8 cellular contexts compared by ENCODE assay signal in the genomic region with DNA sequence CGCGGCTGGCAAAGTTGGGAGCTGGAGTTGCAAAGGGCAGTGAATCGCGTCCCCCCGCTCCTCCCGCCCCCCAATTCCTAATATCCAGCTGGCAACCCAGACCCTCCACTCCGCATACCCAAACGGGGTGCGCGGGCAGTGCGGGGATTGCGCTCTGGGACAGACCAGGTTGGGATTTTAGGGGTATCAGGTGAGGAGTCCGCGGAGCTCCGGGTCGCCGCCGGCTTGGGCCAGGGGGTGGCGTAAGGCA. TPM values are rescaled to one million over a fixed set of nuclear protein-coding genes. Genes with fewer than 3 reads are reported as not detected.
DNase-seq lines count a peak whose midpoint lies in the region; ATAC-seq and TF ChIP-seq lines count a peak whose summit lies in the region.

No MANE protein-coding gene starts in this region.

- 0 to 2% (median 0%) methylated on average over 16 to 19 of the region's 19 CpGs for WGBS in psoas muscle, 3 donors

- ATAC-seq in psoas muscle = no peak

- intact Hi-C loops in psoas muscle (cut with DNase I) = no loop called here

- DNase-seq in GM12865 (ENCODE audit: low read depth) (no peak), RWPE1 (ENCODE audit: low spot score) (peak; percentile 19), fibroblast of villous mesenchyme (ENCODE audit: low read depth) (no peak), psoas muscle (no peak), cerebellar cortex (ENCODE audit: low spot score) (no peak), NCI-H526 treated with DMSO at 0.1 percent for 48 hours (lab: John Stamatoyannopoulos, UW) (no peak), ACHN (no peak), midbrain (lab: John Stamatoyannopoulos, UW) (no peak)

- no peak overlapping the region for H3K27ac ChIP-seq in RWPE1
- H3K27ac ChIP-seq in psoas muscle = no peak overlapping the region

- CTCF ChIA-PET in RWPE1 (lab: Yijun Ruan, JAX) = interaction anchor here (0.6 to 1.3 kb wide), 8 partner anchors 9 to 177 kb away, joined by 3 to 5 read pairs (median 3); no protein-coding TSS in a partner anchor

- no peaks in the 10 kb centered on the region for H3K9me3 ChIP-seq in psoas muscle

- POLR2A ChIA-PET in RWPE1 (lab: Yijun Ruan, JAX; ENCODE audit: low non-redundant PET) = no interaction called here

- in situ Hi-C loops in ACHN (cut with HindIII; ENCODE audit: low pct_ligation_motif_present, low pct_unique_long_range_greater_than_20kb, low sequenced_read_pairs) = no loop called here

- TF ChIP-seq CTCF in GM12865 (IDR thresholded peaks at IDR 0.05; ENCODE audit: insufficient read depth, low read depth, low read length, missing control alignments) (peak; percentile 55), RWPE1 (conservative IDR thresholded peaks at IDR 0.05; ENCODE audit: low read depth) (no peak), fibroblast of villous mesenchyme (IDR thresholded peaks at IDR 0.05; ENCODE audit: insufficient read depth, low read depth, low read length) (no peak), psoas muscle (IDR thresholded peaks at IDR 0.05) (no peak)

- H3K36me3 ChIP-seq in psoas muscle (ENCODE audit: insufficient read depth in 1 of 2, low read depth in 1 of 2) = no peaks in the 10 kb centered on the region

- no peaks in the 10 kb centered on the region for H3K4me1 ChIP-seq in psoas muscle

- H3K4me3 ChIP-seq in GM12865 (ENCODE audit: low read depth, low read length) = peak overlapping the region; percentile 64
- peak overlapping the region; percentile 60 for H3K4me3 ChIP-seq in fibroblast of villous mesenchyme (ENCODE audit: low read depth, low read length)
- H3K4me3 ChIP-seq in psoas muscle = peak overlapping the region; percentile 69

- H3K27me3 ChIP-seq in psoas muscle (ENCODE audit: insufficient read depth in 3 of 3, low read length in 2 of 3) = peaks cover 0 to 38% (median 2%) of the 10 kb centered on the region in 3 donors

RNA-seq across cellular contexts. Expression of gene IQGAP2, which starts 0.6 kb away (rescaled TPM):
- total RNA-seq in fibroblast of villous mesenchyme (2.6 TPM in 2 replicates), psoas muscle (1 to 10 TPM; 1.2 to 4.3 (median 1.8) TPM)
- 1 to 10 TPM in 1 of 3 donors, under 1 TPM in 2; 0.52 to 1.4 (median 0.56) TPM for polyA plus RNA-seq in psoas muscle
